9 cellular contexts compared by ENCODE assay signal in the genomic region with DNA sequence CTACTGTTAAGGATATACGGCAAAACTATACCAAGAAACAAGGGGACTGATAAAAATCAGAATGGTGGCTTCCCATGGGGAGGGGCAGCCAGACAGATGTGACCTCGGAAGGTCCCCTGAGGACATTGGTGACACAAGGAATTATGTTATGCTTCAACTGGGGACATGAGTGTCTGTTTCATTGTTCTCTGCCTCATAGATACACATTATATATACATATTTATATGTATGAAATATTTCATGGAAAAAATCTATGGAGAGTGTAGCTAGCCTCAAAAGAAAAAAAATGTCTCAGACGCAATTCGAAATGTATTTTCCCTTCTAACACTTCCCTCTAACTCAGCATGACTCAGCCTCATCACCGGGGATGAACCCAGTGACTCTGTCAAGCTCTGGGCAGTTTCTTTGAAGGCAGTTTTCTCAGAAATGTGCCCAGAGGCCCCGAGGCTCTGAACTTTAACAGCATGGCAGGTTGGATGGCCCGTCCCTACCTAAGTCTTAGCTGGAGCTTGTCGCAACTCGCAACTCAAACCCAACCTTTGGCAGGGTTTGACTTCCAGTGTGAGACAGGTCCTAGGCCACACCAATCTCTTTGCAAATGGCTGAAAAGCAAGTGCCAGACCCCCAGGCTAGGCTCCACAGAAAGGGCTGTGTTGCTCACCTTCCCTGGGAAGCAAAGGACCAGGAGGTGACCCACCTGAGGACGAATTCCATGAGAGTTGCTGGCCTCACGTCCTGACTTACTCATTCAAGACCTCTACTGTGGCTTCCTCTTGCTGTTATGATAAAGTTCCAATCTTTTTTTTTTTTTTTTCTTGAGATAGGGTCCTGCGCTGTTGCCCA.
DNase-seq lines count a peak whose midpoint lies in the region; ATAC-seq and TF ChIP-seq lines count a peak whose summit lies in the region.
"Had no signal": no experiment of that assay in that cellular context is flagged by ENCODE, and none has a peak within 500 bp of the region (broad histone marks: within the 10 kb centered on the region; RNA-seq: fewer than 3 reads in every experiment).

No MANE protein-coding gene starts in this region.

- H3K4me1 Mint-ChIP-seq in CD4-positive, alpha-beta memory T cell, result peaks cover 32 to 75% (median 54%) of the 10 kb centered on the region in 4 donors
- H3K4me1 Mint-ChIP-seq in activated naive CD8-positive, alpha-beta T cell treated with anti-CD3 and anti-CD28 coated beads, Interleukin-2, amount 50 U/mL, for 24 hours, result peaks cover 82% of the 10 kb centered on the region
- peaks cover 68 to 69% of the 10 kb centered on the region in 2 donors for H3K4me1 Mint-ChIP-seq in natural killer cell treated with Interleukin-12 subunit alpha and Interleukin-12 subunit beta and Interleukin-15 and Interleukin-18, amount 100 ng/mL, for 72 hours (ENCODE audit: low read depth in 2 of 2)

- BruUV-seq in Panc1 (replicated peaks; lab: Mats Ljungman, UMichigan), result no TSS peak

- peaks cover 27 to 64% of the 10 kb centered on the region in 2 donors for H3K36me3 Mint-ChIP-seq in CD4-positive, alpha-beta memory T cell
- H3K36me3 Mint-ChIP-seq in activated naive CD8-positive, alpha-beta T cell treated with anti-CD3 and anti-CD28 coated beads, Interleukin-2, amount 50 U/mL, for 24 hours (ENCODE audit: low read depth), result peaks cover 60% of the 10 kb centered on the region
- H3K36me3 Mint-ChIP-seq in natural killer cell treated with Interleukin-12 subunit alpha and Interleukin-12 subunit beta and Interleukin-15 and Interleukin-18, amount 100 ng/mL, for 72 hours, result peaks cover 11% of the 10 kb centered on the region

- ATAC-seq in Panc1 (peak; percentile 67; the same call in 1 of the 2 replicates), Right ventricle myocardium superior (ENCODE audit: poor library complexity) (no peak), GM18858 (IDR thresholded peaks at IDR 0.05; ENCODE audit: unreplicated experiment) (no peak)
- peak; percentile 83 for ATAC-seq in activated naive CD8-positive, alpha-beta T cell treated with anti-CD3 and anti-CD28 coated beads, Interleukin-2, amount 50 U/mL, for 24 hours
- peak; percentile 85 to 91 for ATAC-seq in natural killer cell treated with Interleukin-12 subunit alpha and Interleukin-12 subunit beta and Interleukin-15 and Interleukin-18, amount 100 ng/mL, for 72 hours

- H3K4me3 Mint-ChIP-seq in CD4-positive, alpha-beta memory T cell, result no peak overlapping the region
- H3K4me3 Mint-ChIP-seq in activated naive CD8-positive, alpha-beta T cell treated with anti-CD3 and anti-CD28 coated beads, Interleukin-2, amount 50 U/mL, for 24 hours, result peak overlapping the region; percentile 36
- H3K4me3 Mint-ChIP-seq in natural killer cell treated with Interleukin-12 subunit alpha and Interleukin-12 subunit beta and Interleukin-15 and Interleukin-18, amount 100 ng/mL, for 72 hours, result peak overlapping the region; percentile 70

- H3K36me3 ChIP-seq in CD4-positive, alpha-beta memory T cell (ENCODE audit: insufficient read depth, low read length), result peaks cover 38% of the 10 kb centered on the region
- H3K36me3 ChIP-seq in Panc1 (ENCODE audit: control insufficient read depth, insufficient read depth, low read length) (no peaks in the 10 kb centered on the region), colonic mucosa (no peaks in the 10 kb centered on the region)

- no peaks in the 10 kb centered on the region for H3K9me3 Mint-ChIP-seq in CD4-positive, alpha-beta memory T cell
- H3K9me3 Mint-ChIP-seq in activated naive CD8-positive, alpha-beta T cell treated with anti-CD3 and anti-CD28 coated beads, Interleukin-2, amount 50 U/mL, for 24 hours, result no peaks in the 10 kb centered on the region
- no peaks in the 10 kb centered on the region for H3K9me3 Mint-ChIP-seq in natural killer cell treated with Interleukin-12 subunit alpha and Interleukin-12 subunit beta and Interleukin-15 and Interleukin-18, amount 100 ng/mL, for 72 hours

- no peak for TF ChIP-seq CTCF in Panc1 (IDR thresholded peaks at IDR 0.05)
- no peak for TF ChIP-seq CTCF in colonic mucosa (IDR thresholded peaks at IDR 0.05)

- H3K27ac Mint-ChIP-seq in CD4-positive, alpha-beta memory T cell, result peak overlapping the region in 6 of 7 donors; percentile 21 to 84 (median 59)
- peak overlapping the region; percentile 90 for H3K27ac Mint-ChIP-seq in activated naive CD8-positive, alpha-beta T cell treated with anti-CD3 and anti-CD28 coated beads, Interleukin-2, amount 50 U/mL, for 24 hours
- H3K27ac Mint-ChIP-seq in natural killer cell treated with Interleukin-12 subunit alpha and Interleukin-12 subunit beta and Interleukin-15 and Interleukin-18, amount 100 ng/mL, for 72 hours, result peak overlapping the region; percentile 73 to 96

- no peaks in the 10 kb centered on the region for H3K9me3 ChIP-seq in CD4-positive, alpha-beta memory T cell (ENCODE audit: control insufficient read depth in 1 of 2, low read length in 2 of 2)
- H3K9me3 ChIP-seq in Panc1 (ENCODE audit: control insufficient read depth, insufficient read depth, low read depth, low read length) (no peaks in the 10 kb centered on the region), colonic mucosa (no peaks in the 10 kb centered on the region)

- in situ Hi-C loops in Panc1 (cut with HindIII; ENCODE audit: low pct_unique_long_range_greater_than_20kb, low sequenced_read_pairs), result no loop called here

- intact Hi-C loops in CD4-positive, alpha-beta memory T cell (cut with micrococcal nuclease), result loop anchor here (10.0 kb wide), 3 partner anchors 68 to 198 kb away; no protein-coding TSS in a partner anchor
- intact Hi-C loops in Panc1 (cut with micrococcal nuclease; ENCODE audit: unreplicated experiment), result no loop called here
- intact Hi-C loops in colonic mucosa (cut with DNase I), result no loop called here
- intact Hi-C loops in Right ventricle myocardium superior (cut with DNase I), result no loop called here

- DNase-seq in CD4-positive, alpha-beta memory T cell, result peak in 1 of 5 donors; percentile 61
- DNase-seq in Panc1 (ENCODE audit: low read depth, low spot score), result no peak
- peak; percentile 61 for DNase-seq in activated naive CD8-positive, alpha-beta T cell treated with anti-CD3 and anti-CD28 coated beads, Interleukin-2, amount 50 U/mL, for 24 hours
- DNase-seq in natural killer cell treated with Interleukin-12 subunit alpha and Interleukin-12 subunit beta and Interleukin-15 and Interleukin-18, amount 100 ng/mL, for 72 hours (ENCODE audit: low spot score), result peak; percentile 86
- no peak for DNase-seq in colonic mucosa
- no peak for DNase-seq in NCI-H2227 (lab: John Stamatoyannopoulos, UW; ENCODE audit: unreplicated experiment)
- DNase-seq in Right ventricle myocardium superior, result no peak
- DNase-seq: substantia nigra had no signal

- CTCF ChIA-PET in CD4-positive, alpha-beta memory T cell (lab: Charles Lee; ENCODE audit: partially characterized antibody), result interaction anchor here (1.0 to 1.5 kb wide), 2 partner anchors 9 to 12 kb away, joined by 3 to 5 read pairs; no protein-coding TSS in a partner anchor
- CTCF ChIA-PET in Panc1 (lab: Charles Lee), result interaction anchor here (0.7 kb wide), 1 partner anchor 818 kb away, joined by 11 read pairs; no protein-coding TSS in a partner anchor

- H3K27ac ChIP-seq in CD4-positive, alpha-beta memory T cell (ENCODE audit: low read depth, low read length), result no peak overlapping the region
- no peak overlapping the region for H3K27ac ChIP-seq in Panc1 (ENCODE audit: low read length)
- no peak overlapping the region for H3K27ac ChIP-seq in colonic mucosa

- POLR2A ChIA-PET in CD4-positive, alpha-beta memory T cell (lab: Charles Lee; ENCODE audit: partially characterized antibody), result interaction anchor here (1.2 to 1.3 kb wide), 2 partner anchors 26 to 109 kb away, joined by 4 read pairs; no protein-coding TSS in a partner anchor
- POLR2A ChIA-PET in Panc1 (lab: Charles Lee), result interaction anchor here (0.6 kb wide), 1 partner anchor 1727 kb away, joined by 3 read pairs; no protein-coding TSS in a partner anchor

- H3K4me1 ChIP-seq in CD4-positive, alpha-beta memory T cell (ENCODE audit: insufficient read depth, low read length), result peaks cover 60% of the 10 kb centered on the region
- H3K4me1 ChIP-seq in Panc1 (ENCODE audit: control insufficient read depth, insufficient read depth, low read length), result no peaks in the 10 kb centered on the region
- no peaks in the 10 kb centered on the region for H3K4me1 ChIP-seq in colonic mucosa

- H3K27me3 Mint-ChIP-seq in CD4-positive, alpha-beta memory T cell, result no peaks in the 10 kb centered on the region
- no peaks in the 10 kb centered on the region for H3K27me3 Mint-ChIP-seq in activated naive CD8-positive, alpha-beta T cell treated with anti-CD3 and anti-CD28 coated beads, Interleukin-2, amount 50 U/mL, for 24 hours
- no peaks in the 10 kb centered on the region for H3K27me3 Mint-ChIP-seq in natural killer cell treated with Interleukin-12 subunit alpha and Interleukin-12 subunit beta and Interleukin-15 and Interleukin-18, amount 100 ng/mL, for 72 hours

- no peaks in the 10 kb centered on the region for H3K27me3 ChIP-seq in CD4-positive, alpha-beta memory T cell (ENCODE audit: insufficient read depth, low read length)
- H3K27me3 ChIP-seq in Panc1 (ENCODE audit: control insufficient read depth, insufficient read depth, low read length) (no peaks in the 10 kb centered on the region), colonic mucosa (no peaks in the 10 kb centered on the region)

- H3K4me3 ChIP-seq in CD4-positive, alpha-beta memory T cell (ENCODE audit: low read length in 2 of 2), result no peak overlapping the region
- H3K4me3 ChIP-seq in Panc1 (ENCODE audit: low read depth in 2 of 2, low read length in 2 of 2) (no peak overlapping the region), colonic mucosa (no peak overlapping the region)

- no peak overlapping the region for H3K9ac ChIP-seq in colonic mucosa (ENCODE audit: low read depth in 2 of 2, low read length in 2 of 2)

Comparison
In these comparisons a context has a peak if more than half of its experiments do, and no peak if none do; other contexts are left out.
1. DNase-seq: peak in activated naive CD8-positive, alpha-beta T cell treated with anti-CD3 and anti-CD28 coated beads, Interleukin-2, amount 50 U/mL, for 24 hours (single experiment) and natural killer cell treated with Interleukin-12 subunit alpha and Interleukin-12 subunit beta and Interleukin-15 and Interleukin-18, amount 100 ng/mL, for 72 hours (single experiment); none in Panc1 (single experiment), colonic mucosa (single experiment), NCI-H2227 (single experiment) and Right ventricle myocardium superior (single experiment).
2. H3K4me3 Mint-ChIP-seq: peak in activated naive CD8-positive, alpha-beta T cell treated with anti-CD3 and anti-CD28 coated beads, Interleukin-2, amount 50 U/mL, for 24 hours (single experiment) and natural killer cell treated with Interleukin-12 subunit alpha and Interleukin-12 subunit beta and Interleukin-15 and Interleukin-18, amount 100 ng/mL, for 72 hours (single experiment); none in CD4-positive, alpha-beta memory T cell (0 of 8).
3. ATAC-seq: peak in Panc1 (single experiment), activated naive CD8-positive, alpha-beta T cell treated with anti-CD3 and anti-CD28 coated beads, Interleukin-2, amount 50 U/mL, for 24 hours (single experiment) and natural killer cell treated with Interleukin-12 subunit alpha and Interleukin-12 subunit beta and Interleukin-15 and Interleukin-18, amount 100 ng/mL, for 72 hours (2 of 2); none in Right ventricle myocardium superior (single experiment) and GM18858 (single experiment).
4. Peak in every context shown above with its lines, with median percentiles within 50 percentile points of each other: H3K27ac Mint-ChIP-seq.